In the genomic region with DNA sequence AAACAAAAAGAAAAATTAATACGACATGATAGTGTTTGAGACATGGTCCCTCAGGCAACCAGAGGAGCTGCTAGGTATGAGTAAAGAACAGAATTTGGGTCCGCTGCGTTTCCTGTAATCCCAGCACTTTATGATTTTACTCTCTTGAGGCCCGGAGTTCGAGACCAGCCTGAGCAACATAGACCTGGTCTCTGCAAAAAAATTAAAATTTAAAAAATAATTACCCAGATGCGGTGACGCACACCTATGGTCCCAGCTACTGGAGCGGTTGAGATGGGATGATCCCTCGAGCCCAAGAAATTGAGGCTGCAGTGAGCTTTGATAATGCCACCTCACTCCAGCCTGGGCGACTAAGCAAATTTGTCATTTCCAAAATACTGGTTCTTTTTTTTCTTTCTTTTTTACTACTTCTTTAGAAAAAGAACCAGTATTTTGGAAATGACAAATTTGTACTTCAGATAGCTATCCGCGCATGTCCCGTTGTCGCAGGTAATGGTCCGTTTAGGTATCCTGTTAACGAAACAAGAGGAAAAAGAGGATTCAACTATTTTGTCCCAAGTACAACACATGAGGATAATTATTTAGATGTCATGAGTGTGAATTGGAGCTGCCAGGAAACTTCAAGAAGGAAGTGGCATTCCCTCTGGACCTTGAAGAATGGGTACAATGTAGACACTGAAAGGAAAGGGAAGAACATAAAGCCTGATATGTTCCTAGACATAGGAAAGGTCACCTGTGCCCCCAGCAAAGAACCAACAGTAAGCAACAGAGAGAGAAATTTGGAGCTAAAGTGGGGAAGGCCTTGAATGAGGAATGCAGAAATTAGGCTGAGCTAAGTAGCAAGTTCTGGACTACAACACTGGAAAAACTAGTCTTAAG, we compare ENCODE assay signal across 8 cellular contexts. TPM values are rescaled to one million over a fixed set of nuclear protein-coding genes. Genes with fewer than 3 reads are reported as not detected.
DNase-seq lines count a peak whose midpoint lies in the region; ATAC-seq and TF ChIP-seq lines count a peak whose summit lies in the region.

No MANE protein-coding gene starts in this region.

- BruUV-seq in Caco-2 (replicated peaks; lab: Mats Ljungman, UMichigan) (no TSS peak), OCI-LY7 (replicated peaks; lab: Mats Ljungman, UMichigan) (no TSS peak)

- no peaks in the 10 kb centered on the region for H3K9me3 ChIP-seq in Caco-2
- H3K9me3 ChIP-seq in OCI-LY7 (ENCODE audit: low read length), result no peaks in the 10 kb centered on the region
- H3K9me3 ChIP-seq in breast epithelium, result no peaks in the 10 kb centered on the region
- no peaks in the 10 kb centered on the region for H3K9me3 ChIP-seq in muscle layer of colon (ENCODE audit: low read length)

- peaks cover 13% of the 10 kb centered on the region for H4K20me1 ChIP-seq in OCI-LY7 (ENCODE audit: insufficient read depth, low read length)

- POLR2A ChIA-PET in Caco-2 (lab: Charles Lee) (interaction anchor here (0.5 to 1.7 kb wide), 3 partner anchors 9 to 177 kb away, joined by 4 to 9 read pairs (median 5); no protein-coding TSS in a partner anchor), OCI-LY7 (lab: Charles Lee) (interaction anchor here (0.6 to 2.1 kb wide), 9 partner anchors 16 to 587 kb away, joined by 3 to 7 read pairs (median 4); a partner anchor contains a TSS)

- CTCF ChIA-PET in Caco-2 (lab: Charles Lee), result interaction anchor here (0.6 to 2.2 kb wide), 13 partner anchors 13 to 223 kb away, joined by 3 to 11 read pairs (median 5); no protein-coding TSS in a partner anchor
- CTCF ChIA-PET in OCI-LY7 (lab: Charles Lee; ENCODE audit: unreplicated experiment), result interaction anchor here (0.8 to 1.6 kb wide), 3 partner anchors 8 to 183 kb away, joined by 3 to 5 read pairs (median 3); a partner anchor contains a TSS

- H3K9ac ChIP-seq in muscle layer of colon (ENCODE audit: low read length), result peak overlapping the region; percentile 81

- H3K79me2 ChIP-seq in OCI-LY7 (ENCODE audit: insufficient read depth, low read depth, low read length), result peaks cover 34% of the 10 kb centered on the region

- peaks cover 27% of the 10 kb centered on the region for H3K36me3 Mint-ChIP-seq in Caco-2 (ENCODE audit: insufficient read depth, unreplicated experiment)

- H3K27me3 Mint-ChIP-seq in Caco-2 (ENCODE audit: insufficient read depth, unreplicated experiment), result no peaks in the 10 kb centered on the region

- no peak for ATAC-seq in GM21825 (IDR thresholded peaks at IDR 0.05; ENCODE audit: unreplicated experiment)
- no peak for ATAC-seq in HG03025 (IDR thresholded peaks at IDR 0.05; ENCODE audit: low FRiP score, unreplicated experiment)
- ATAC-seq in HG02970 (IDR thresholded peaks at IDR 0.05; ENCODE audit: low FRiP score, unreplicated experiment), result no peak

- H3K4me3 Mint-ChIP-seq in Caco-2 (ENCODE audit: unreplicated experiment), result peak overlapping the region; percentile 84

- H3K4me1 ChIP-seq in Caco-2 (peaks cover 17% of the 10 kb centered on the region), OCI-LY7 (ENCODE audit: insufficient read depth, low read length, poor library complexity, severe bottlenecking) (peaks cover 23% of the 10 kb centered on the region), breast epithelium (no peaks in the 10 kb centered on the region), muscle layer of colon (ENCODE audit: insufficient read depth, low read length) (peaks cover 16% of the 10 kb centered on the region), urinary bladder (ENCODE audit: insufficient read depth) (no peaks in the 10 kb centered on the region)

- no peak for TF ChIP-seq POLR2A in breast epithelium (IDR thresholded peaks at IDR 0.05)

- DNase-seq in Caco-2, result peak in 1 of 2 experiments; percentile 12
- DNase-seq in OCI-LY7 (ENCODE audit: low spot score), result no peak
- no peak for DNase-seq in breast epithelium (ENCODE audit: low spot score in 2 of 2)

- H3K4me1 Mint-ChIP-seq in Caco-2 (ENCODE audit: low read depth, unreplicated experiment), result peaks cover 17% of the 10 kb centered on the region

- no peaks in the 10 kb centered on the region for H3K9me3 Mint-ChIP-seq in Caco-2 (ENCODE audit: unreplicated experiment)

- H3K36me3 ChIP-seq in Caco-2 (ENCODE audit: control insufficient read depth, insufficient read depth, low read length) (no peaks in the 10 kb centered on the region), OCI-LY7 (ENCODE audit: insufficient read depth, low read length) (peaks cover 20% of the 10 kb centered on the region), breast epithelium (no peaks in the 10 kb centered on the region), muscle layer of colon (ENCODE audit: insufficient read depth, low read length) (no peaks in the 10 kb centered on the region), urinary bladder (ENCODE audit: insufficient read depth) (no peaks in the 10 kb centered on the region)

- H3K4me3 ChIP-seq in Caco-2 (ENCODE audit: low read depth, low read length), result peak overlapping the region; percentile 58
- peak overlapping the region; percentile 96 for H3K4me3 ChIP-seq in OCI-LY7 (ENCODE audit: low read depth, low read length, poor library complexity, severe bottlenecking)
- peak overlapping the region; percentile 91 to 94 (median 93) for H3K4me3 ChIP-seq in breast epithelium
- peak overlapping the region; percentile 73 to 90 for H3K4me3 ChIP-seq in muscle layer of colon (ENCODE audit: low read depth in 1 of 2, low read length in 2 of 2)
- peak overlapping the region; percentile 93 for H3K4me3 ChIP-seq in urinary bladder (ENCODE audit: low read depth, low read length)

- peak overlapping the region; percentile 95 for H3K27ac Mint-ChIP-seq in Caco-2 (ENCODE audit: unreplicated experiment)

- intact Hi-C loops in Caco-2 (cut with micrococcal nuclease; ENCODE audit: unreplicated experiment) (loop anchor here (1.0 to 5.0 kb wide), 5 partner anchors 21 to 119 kb away; no protein-coding TSS in a partner anchor), OCI-LY7 (cut with micrococcal nuclease; ENCODE audit: unreplicated experiment) (loop anchor here (2.0 to 5.0 kb wide), 5 partner anchors 181 to 994 kb away; a partner anchor contains a TSS), breast epithelium (cut with DNase I; ENCODE audit: low total_unique reads) (no loop called here)

- peak overlapping the region; percentile 71 for H3K4me2 ChIP-seq in OCI-LY7 (ENCODE audit: low read length)

- no peaks in the 10 kb centered on the region for H3K9me2 ChIP-seq in OCI-LY7 (ENCODE audit: insufficient read depth, low read length)

- H3K27me3 ChIP-seq in Caco-2 (replicated peaks; ENCODE audit: control insufficient read depth, insufficient read depth, low read length) (no peaks in the 10 kb centered on the region), breast epithelium (no peaks in the 10 kb centered on the region), muscle layer of colon (ENCODE audit: control insufficient read depth in 1 of 2, insufficient read depth in 2 of 2, low read length in 2 of 2) (no peaks in the 10 kb centered on the region)

- 71% methylated on average over 16 of the region's 16 CpGs for WGBS in urinary bladder

- peak overlapping the region; percentile 88 for H3K27ac ChIP-seq in OCI-LY7 (ENCODE audit: low read depth, low read length, poor library complexity, severe bottlenecking)
- H3K27ac ChIP-seq in breast epithelium, result peak overlapping the region; percentile 99 to 100
- peak overlapping the region; percentile 98 for H3K27ac ChIP-seq in muscle layer of colon (ENCODE audit: low read depth, low read length)
- peak overlapping the region; percentile 89 for H3K27ac ChIP-seq in urinary bladder (ENCODE audit: low read depth)

- TF ChIP-seq CTCF in Caco-2 (IDR thresholded peaks at IDR 0.05; ENCODE audit: insufficient read depth in 1 of 2, low read depth in 1 of 2, low read length in 1 of 2, severe bottlenecking in 1 of 2, unreplicated experiment in 1 of 2) (no peak), OCI-LY7 (conservative IDR thresholded peaks at IDR 0.05; ENCODE audit: low read length) (no peak), breast epithelium (IDR thresholded peaks at IDR 0.05) (no peak)

- H2AFZ ChIP-seq in OCI-LY7 (ENCODE audit: low read length), result peak overlapping the region; percentile 87

RNA-seq across cellular contexts. Expression of a gene that starts 1.2 kb away (rescaled TPM):
- total RNA-seq in Caco-2 (2022), result 146 and 147 TPM in 2 replicates
- total RNA-seq in OCI-LY7 (2014; rRNA removed; shearing (Covaris generic)), result 90.3 and 119 TPM in 2 replicates
- total RNA-seq in OCI-LY7 (2022), result 126 and 127 TPM in 2 replicates
- total RNA-seq in breast epithelium, result 100 to 1,000 TPM; 242 to 276 (median 252) TPM
- 364 TPM for total RNA-seq in urinary bladder
- polyA plus RNA-seq in urinary bladder, result 66.8 TPM
